12 cellular contexts compared by ENCODE assay signal in the genomic region with DNA sequence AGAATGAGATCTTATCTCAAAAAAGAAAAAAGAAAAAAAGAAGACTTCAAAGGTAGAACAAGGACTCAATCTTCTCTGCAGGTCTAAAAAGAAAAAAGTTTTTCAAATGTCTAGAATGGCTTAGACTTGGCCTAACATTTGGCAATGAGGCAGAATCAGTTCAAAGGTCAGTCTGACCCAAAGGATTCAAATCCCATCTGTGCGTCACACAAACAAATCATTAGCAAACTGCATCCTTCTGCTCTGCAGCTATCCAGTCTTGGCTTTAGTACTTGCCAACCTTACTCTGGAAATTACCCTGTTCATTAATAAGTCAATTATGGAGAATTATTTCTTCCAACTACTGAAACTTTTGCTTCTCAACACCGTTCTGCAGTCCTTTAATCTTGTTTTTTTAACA. TPM values are rescaled to one million over a fixed set of nuclear protein-coding genes. Genes with fewer than 3 reads are reported as not detected.
DNase-seq lines count a peak whose midpoint lies in the region; ATAC-seq and TF ChIP-seq lines count a peak whose summit lies in the region.
"Had no signal": no experiment of that assay in that cellular context is flagged by ENCODE, and none has a peak within 500 bp of the region (broad histone marks: within the 10 kb centered on the region; RNA-seq: fewer than 3 reads in every experiment).

No MANE protein-coding gene starts in this region.

- no peaks in the 10 kb centered on the region for H3K27me3 Mint-ChIP-seq in activated T-cell treated with anti-CD3 and anti-CD28 coated beads, Interleukin-2, amount 50 U/mL, for 72 hours (ENCODE audit: low read depth)

- H3K4me1 ChIP-seq in lower lobe of right lung (peaks cover 32% of the 10 kb centered on the region), tibial artery (peaks cover 0 to 48% (median 15%) of the 10 kb centered on the region in 4 donors)

- peak overlapping the region; percentile 32 for H3K27ac ChIP-seq in lower lobe of right lung
- H3K27ac ChIP-seq in tibial artery: peak overlapping the region; percentile 61 to 90

- H3K27me3 ChIP-seq in lower lobe of right lung (ENCODE audit: low read depth) (no peaks in the 10 kb centered on the region), tibial artery (no peaks in the 10 kb centered on the region)

- peak overlapping the region; percentile 64 for H3K27ac Mint-ChIP-seq in activated T-cell treated with anti-CD3 and anti-CD28 coated beads, Interleukin-2, amount 50 U/mL, for 72 hours

- H3K4me3 Mint-ChIP-seq in activated T-cell treated with anti-CD3 and anti-CD28 coated beads, Interleukin-2, amount 50 U/mL, for 72 hours: peak overlapping the region in 1 of 2 donors; percentile 87

- no peaks in the 10 kb centered on the region for H3K9me3 Mint-ChIP-seq in activated T-cell treated with anti-CD3 and anti-CD28 coated beads, Interleukin-2, amount 50 U/mL, for 72 hours

- H3K9me3 ChIP-seq in lower lobe of right lung (no peaks in the 10 kb centered on the region), tibial artery (no peaks in the 10 kb centered on the region)

- intact Hi-C loops in lower lobe of right lung (cut with DNase I) (no loop called here), tibial artery (cut with DNase I; ENCODE audit: low total_unique reads) (loop anchor here (5.0 kb wide), 1 partner anchor 87 kb away; no protein-coding TSS in a partner anchor)

- ATAC-seq in activated T-cell treated with anti-CD3 and anti-CD28 coated beads, Interleukin-2, amount 50 U/mL, for 72 hours (replicated peaks in 1 of 2): no peak
- no peak for ATAC-seq in lower lobe of right lung

- no peak overlapping the region for H3K4me3 ChIP-seq in choroid plexus epithelial cell (ENCODE audit: low read depth, low read length)
- no peak overlapping the region for H3K4me3 ChIP-seq in lower lobe of right lung
- H3K4me3 ChIP-seq in tibial artery: no peak overlapping the region

- DNase-seq in activated T-cell treated with anti-CD3 and anti-CD28 coated beads, Interleukin-2, amount 50 U/mL, for 72 hours: no peak
- DNase-seq in activated T-cell treated with anti-CD3 and anti-CD28 coated beads for 4 hours: no peak
- DNase-seq in choroid plexus epithelial cell (ENCODE audit: low read depth): peak; percentile 23
- no peak for DNase-seq in lower lobe of right lung
- no peak for DNase-seq in tibial artery
- no peak for DNase-seq in KG1 (lab: John Stamatoyannopoulos, UW)
- DNase-seq in NCI-H1092 (lab: John Stamatoyannopoulos, UW): no peak
- no peak for DNase-seq in SW480 (ENCODE audit: low spot score)
- DNase-seq: activated naive CD4-positive, alpha-beta T cell; GDM1; NCI-H748 treated with DMSO at 0.1 percent for 48 hours; stimulated activated CD4-positive, alpha-beta T cell treated with anti-CD3 and anti-CD28 coated beads, Interleukin-4, amount 100 ng/mL, for 4 hours had no signal

- H3K4me1 Mint-ChIP-seq in activated T-cell treated with anti-CD3 and anti-CD28 coated beads, Interleukin-2, amount 50 U/mL, for 72 hours (ENCODE audit: low read depth): peaks cover 70% of the 10 kb centered on the region

- TF ChIP-seq CTCF in choroid plexus epithelial cell (conservative IDR thresholded peaks at IDR 0.05; ENCODE audit: low read depth, low read length) (no peak), lower lobe of right lung (IDR thresholded peaks at IDR 0.05) (no peak), tibial artery (IDR thresholded peaks at IDR 0.05) (no peak)

- peaks cover 9% of the 10 kb centered on the region for H3K36me3 ChIP-seq in lower lobe of right lung
- no peaks in the 10 kb centered on the region for H3K36me3 ChIP-seq in tibial artery

- H3K36me3 Mint-ChIP-seq in activated T-cell treated with anti-CD3 and anti-CD28 coated beads, Interleukin-2, amount 50 U/mL, for 72 hours (ENCODE audit: insufficient read depth in 2 of 2): peaks cover 9 to 25% of the 10 kb centered on the region in 2 donors

RNA-seq across cellular contexts. Expression of gene YAF2, which starts 3.1 kb away (rescaled TPM):
- 10 to 100 TPM; 71.8 to 77.2 TPM for total RNA-seq in activated T-cell treated with anti-CD3 and anti-CD28 coated beads, Interleukin-2, amount 50 U/mL, for 72 hours
- total RNA-seq in lower lobe of right lung: 25.1 TPM
